ENCODE assay signal across 8 cellular contexts in genomic region chr10:32378371-32379301, GRCh38.
DNase-seq lines count a peak whose midpoint lies in the region; ATAC-seq and TF ChIP-seq lines count a peak whose summit lies in the region.

No MANE protein-coding gene starts in this region.

- H3K4me3 ChIP-seq in AG09309 (ENCODE audit: control insufficient read depth, low read depth, low read length) = peak overlapping the region; percentile 54

- no peak for TF ChIP-seq CTCF in AG09309 (IDR thresholded peaks at IDR 0.05; ENCODE audit: control insufficient read depth, insufficient read depth, low read depth, low read length, missing control alignments)

- peak; percentile 65 for DNase-seq in AG09309 (ENCODE audit: low read depth)
- peak; percentile 87 for DNase-seq in NCI-H345 (lab: John Stamatoyannopoulos, UW)
- peak; percentile 64 to 87 (median 78) for DNase-seq in activated CD4-positive, CD25-positive, alpha-beta regulatory T cell (lab: John Stamatoyannopoulos, UW)
- peak; percentile 63 to 97 for DNase-seq in cerebellar nuclear complex (lab: John Stamatoyannopoulos, UW)
- DNase-seq in islet precursor cell = peak; percentile 96
- peak; percentile 83 for DNase-seq in stimulated activated CD4-positive, alpha-beta T cell treated with anti-CD3 and anti-CD28 coated beads, Interleukin-12 subunit alpha, Interleukin-12 subunit beta, amount 100 ng/mL, for 4 hours

- peak; percentile 95 for ATAC-seq in GM19023 (IDR thresholded peaks at IDR 0.05; ENCODE audit: unreplicated experiment)
- peak; percentile 86 for ATAC-seq in HG03196 (IDR thresholded peaks at IDR 0.05; ENCODE audit: unreplicated experiment)

Comparison
In these comparisons a context has a peak if more than half of its experiments do, and no peak if none do; other contexts are left out.
1. Peak in every context shown above with its lines: DNase-seq, ATAC-seq and H3K4me3 ChIP-seq.